ENCODE assay signal across 1 cellular context in the genomic region with DNA sequence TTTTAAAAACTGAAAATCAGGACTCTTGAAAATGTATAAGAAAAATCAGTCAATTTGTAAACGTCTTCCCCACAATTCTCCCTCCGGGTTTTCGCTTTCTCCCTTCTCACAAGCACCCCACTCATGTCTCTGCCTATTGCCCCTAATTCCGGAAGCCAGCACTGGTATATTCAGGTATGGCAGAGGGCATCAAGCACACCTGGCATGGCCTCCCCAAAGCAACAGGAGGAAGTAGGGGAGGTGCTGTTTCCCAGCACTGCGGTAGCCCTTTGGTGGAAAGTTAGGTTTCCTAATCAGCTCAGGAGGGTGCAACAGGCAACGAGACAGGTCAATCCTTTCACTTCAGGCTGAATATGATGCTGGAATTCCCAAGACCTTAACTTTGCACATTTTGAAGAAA.
TF ChIP-seq lines count a peak whose summit lies in the region.

No MANE protein-coding gene starts in this region.

TF ChIP-seq in H1, 55 proteins besides CTCF, POLR2A, EP300 and RAD21:
- TF ChIP-seq HDAC6 (IDR thresholded peaks at IDR 0.05; ENCODE audit: low read depth, low read length) (no peak), FOSL1 (IDR thresholded peaks at IDR 0.05; ENCODE audit: insufficient read depth, low read depth, low read length) (no peak), TAF1 (IDR thresholded peaks at IDR 0.05; ENCODE audit: low read depth, low read length) (no peak), SIX5 (IDR thresholded peaks at IDR 0.05; ENCODE audit: low read depth, low read length) (no peak), TEAD4 (IDR thresholded peaks at IDR 0.05; ENCODE audit: low read depth, low read length) (no peak)
- TF ChIP-seq, protein P1, sequence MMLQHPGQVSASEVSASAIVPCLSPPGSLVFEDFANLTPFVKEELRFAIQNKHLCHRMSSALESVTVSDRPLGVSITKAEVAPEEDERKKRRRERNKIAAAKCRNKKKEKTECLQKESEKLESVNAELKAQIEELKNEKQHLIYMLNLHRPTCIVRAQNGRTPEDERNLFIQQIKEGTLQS (IDR thresholded peaks at IDR 0.05; ENCODE audit: insufficient read depth, low read depth, low read length): no peak
